Comparison of ENCODE assay signal across 2 cellular contexts in the genomic region with DNA sequence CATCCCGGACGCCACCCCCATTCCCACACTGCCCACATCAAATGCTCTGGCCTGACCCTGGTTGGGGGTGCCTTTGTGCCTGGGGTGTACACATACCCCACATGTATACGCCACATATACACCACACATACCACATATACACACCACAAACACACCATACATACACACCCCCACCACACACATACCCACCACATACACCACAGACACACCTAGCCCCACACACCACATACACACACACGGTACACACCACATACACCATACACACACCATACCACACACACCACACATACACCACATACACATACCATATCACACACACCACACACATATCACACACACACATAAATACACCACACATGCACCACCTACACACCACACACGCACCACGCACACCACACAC.
TF ChIP-seq lines count a peak whose summit lies in the region.

No MANE protein-coding gene starts in this region.

TF ChIP-seq in HEK293, 187 proteins besides CTCF, POLR2A, EP300 and RAD21 (continues in another document):
- 0 out of 2 replicates have a peak, but pooled peaks have one; percentile 19 for TF ChIP-seq RBAK (tag by site-specific recombination; IDR thresholded peaks at IDR 0.05)
- TF ChIP-seq, protein P1, sequence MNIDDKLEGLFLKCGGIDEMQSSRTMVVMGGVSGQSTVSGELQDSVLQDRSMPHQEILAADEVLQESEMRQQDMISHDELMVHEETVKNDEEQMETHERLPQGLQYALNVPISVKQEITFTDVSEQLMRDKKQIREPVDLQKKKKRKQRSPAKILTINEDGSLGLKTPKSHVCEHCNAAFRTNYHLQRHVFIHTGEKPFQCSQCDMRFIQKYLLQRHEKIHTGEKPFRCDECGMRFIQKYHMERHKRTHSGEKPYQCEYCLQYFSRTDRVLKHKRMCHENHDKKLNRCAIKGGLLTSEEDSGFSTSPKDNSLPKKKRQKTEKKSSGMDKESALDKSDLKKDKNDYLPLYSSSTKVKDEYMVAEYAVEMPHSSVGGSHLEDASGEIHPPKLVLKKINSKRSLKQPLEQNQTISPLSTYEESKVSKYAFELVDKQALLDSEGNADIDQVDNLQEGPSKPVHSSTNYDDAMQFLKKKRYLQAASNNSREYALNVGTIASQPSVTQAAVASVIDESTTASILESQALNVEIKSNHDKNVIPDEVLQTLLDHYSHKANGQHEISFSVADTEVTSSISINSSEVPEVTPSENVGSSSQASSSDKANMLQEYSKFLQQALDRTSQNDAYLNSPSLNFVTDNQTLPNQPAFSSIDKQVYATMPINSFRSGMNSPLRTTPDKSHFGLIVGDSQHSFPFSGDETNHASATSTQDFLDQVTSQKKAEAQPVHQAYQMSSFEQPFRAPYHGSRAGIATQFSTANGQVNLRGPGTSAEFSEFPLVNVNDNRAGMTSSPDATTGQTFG (tag by site-specific recombination; IDR thresholded peaks at IDR 0.05; ENCODE audit: borderline replicate concordance), result 0 out of 2 replicates have a peak, but pooled peaks have one; percentile 53
- TF ChIP-seq ZNF404 (tag by site-specific recombination; IDR thresholded peaks at IDR 0.05), result no peak
- TF ChIP-seq KLF7 (tag by site-specific recombination; IDR thresholded peaks at IDR 0.05; ENCODE audit: borderline replicate concordance), result no peak
- 0 out of 2 replicates have a peak, but pooled peaks have one; percentile 6 for TF ChIP-seq ZNF544 (tag by site-specific recombination; IDR thresholded peaks at IDR 0.05)
- TF ChIP-seq, protein P2, sequence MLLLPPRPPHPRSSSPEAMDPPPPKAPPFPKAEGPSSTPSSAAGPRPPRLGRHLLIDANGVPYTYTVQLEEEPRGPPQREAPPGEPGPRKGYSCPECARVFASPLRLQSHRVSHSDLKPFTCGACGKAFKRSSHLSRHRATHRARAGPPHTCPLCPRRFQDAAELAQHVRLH (tag by site-specific recombination; IDR thresholded peaks at IDR 0.05), result no peak
- no peak for TF ChIP-seq ZNF561 (tag by site-specific recombination; IDR thresholded peaks at IDR 0.05; ENCODE audit: borderline replicate concordance)
- TF ChIP-seq ZNF274 (IDR thresholded peaks at IDR 0.05; ENCODE audit: low read length), result no peak
- TF ChIP-seq ZNF274 (tag by site-specific recombination; IDR thresholded peaks at IDR 0.05; ENCODE audit: borderline replicate concordance), result peak; percentile 9; the same call in 1 of the 2 replicates
- TF ChIP-seq EGR2 (tag by site-specific recombination; IDR thresholded peaks at IDR 0.05; ENCODE audit: low read depth), result 0 out of 2 replicates have a peak, but pooled peaks have one; percentile 12
- peak; percentile 8; the same call in 1 of the 2 replicates for TF ChIP-seq ZBTB48 (tag by site-specific recombination; IDR thresholded peaks at IDR 0.05)
- TF ChIP-seq, protein P3, sequence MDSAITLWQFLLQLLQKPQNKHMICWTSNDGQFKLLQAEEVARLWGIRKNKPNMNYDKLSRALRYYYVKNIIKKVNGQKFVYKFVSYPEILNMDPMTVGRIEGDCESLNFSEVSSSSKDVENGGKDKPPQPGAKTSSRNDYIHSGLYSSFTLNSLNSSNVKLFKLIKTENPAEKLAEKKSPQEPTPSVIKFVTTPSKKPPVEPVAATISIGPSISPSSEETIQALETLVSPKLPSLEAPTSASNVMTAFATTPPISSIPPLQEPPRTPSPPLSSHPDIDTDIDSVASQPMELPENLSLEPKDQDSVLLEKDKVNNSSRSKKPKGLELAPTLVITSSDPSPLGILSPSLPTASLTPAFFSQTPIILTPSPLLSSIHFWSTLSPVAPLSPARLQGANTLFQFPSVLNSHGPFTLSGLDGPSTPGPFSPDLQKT (IDR thresholded peaks at IDR 0.05; ENCODE audit: borderline replicate concordance, low read depth, low read length), result no peak
- TF ChIP-seq ZNF175 (tag by site-specific recombination; IDR thresholded peaks at IDR 0.05), result no peak
- TF ChIP-seq ZFHX2 (tag by site-specific recombination; conservative IDR thresholded peaks at IDR 0.05), result peak; percentile 7; the same call in 1 of the 2 replicates
- TF ChIP-seq KLF8 (tag by site-specific recombination; IDR thresholded peaks at IDR 0.05), result no peak; the same call in 1 of the 2 replicates
- TF ChIP-seq ZNF169 (tag by site-specific recombination; IDR thresholded peaks at IDR 0.05), result no peak
- TF ChIP-seq, protein P4, sequence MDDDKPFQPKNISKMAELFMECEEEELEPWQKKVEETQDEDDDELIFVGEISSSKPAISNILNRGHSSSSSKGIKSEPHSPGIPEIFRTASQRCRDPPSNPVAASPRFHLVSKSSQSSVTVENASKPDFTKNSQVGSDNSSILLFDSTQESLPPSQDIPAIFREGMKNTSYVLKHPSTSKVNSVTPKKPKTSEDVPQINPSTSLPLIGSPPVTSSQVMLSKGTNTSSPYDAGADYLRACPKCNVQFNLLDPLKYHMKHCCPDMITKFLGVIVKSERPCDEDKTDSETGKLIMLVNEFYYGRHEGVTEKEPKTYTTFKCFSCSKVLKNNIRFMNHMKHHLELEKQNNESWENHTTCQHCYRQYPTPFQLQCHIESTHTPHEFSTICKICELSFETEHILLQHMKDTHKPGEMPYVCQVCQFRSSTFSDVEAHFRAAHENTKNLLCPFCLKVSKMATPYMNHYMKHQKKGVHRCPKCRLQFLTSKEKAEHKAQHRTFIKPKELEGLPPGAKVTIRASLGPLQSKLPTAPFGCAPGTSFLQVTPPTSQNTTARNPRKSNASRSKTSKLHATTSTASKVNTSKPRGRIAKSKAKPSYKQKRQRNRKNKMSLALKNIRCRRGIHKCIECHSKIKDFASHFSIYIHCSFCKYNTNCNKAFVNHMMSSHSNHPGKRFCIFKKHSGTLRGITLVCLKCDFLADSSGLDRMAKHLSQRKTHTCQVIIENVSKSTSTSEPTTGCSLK (tag by site-specific recombination; IDR thresholded peaks at IDR 0.05), result no peak
- TF ChIP-seq ZNF335 (tag by site-specific recombination; conservative IDR thresholded peaks at IDR 0.05), result no peak
- 0 out of 2 replicates have a peak, but pooled peaks have one; percentile 50 for TF ChIP-seq GLI4 (tag by site-specific recombination; IDR thresholded peaks at IDR 0.05)
- no peak for TF ChIP-seq ZNF266 (tag by site-specific recombination; IDR thresholded peaks at IDR 0.05; ENCODE audit: low read depth)
- TF ChIP-seq GLIS2 (tag by site-specific recombination; IDR thresholded peaks at IDR 0.05), result no peak
- TF ChIP-seq, protein P5, sequence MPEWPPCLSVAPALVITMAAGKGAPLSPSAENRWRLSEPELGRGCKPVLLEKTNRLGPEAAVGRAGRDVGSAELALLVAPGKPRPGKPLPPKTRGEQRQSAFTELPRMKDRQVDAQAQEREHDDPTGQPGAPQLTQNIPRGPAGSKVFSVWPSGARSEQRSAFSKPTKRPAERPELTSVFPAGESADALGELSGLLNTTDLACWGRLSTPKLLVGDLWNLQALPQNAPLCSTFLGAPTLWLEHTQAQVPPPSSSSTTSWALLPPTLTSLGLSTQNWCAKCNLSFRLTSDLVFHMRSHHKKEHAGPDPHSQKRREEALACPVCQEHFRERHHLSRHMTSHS (tag by site-specific recombination; IDR thresholded peaks at IDR 0.05), result 0 out of 2 replicates have a peak, but pooled peaks have one; percentile 21

TF ChIP-seq in H1, 55 proteins besides CTCF, POLR2A, EP300 and RAD21:
- no peak for TF ChIP-seq NRF1 (IDR thresholded peaks at IDR 0.05; ENCODE audit: low read depth, low read length)
- no peak for TF ChIP-seq KDM1A (IDR thresholded peaks at IDR 0.05; ENCODE audit: borderline replicate concordance, low read length)
- no peak for TF ChIP-seq TEAD4 (IDR thresholded peaks at IDR 0.05; ENCODE audit: low read depth, low read length)
